19 cellular contexts compared by ENCODE assay signal in genomic region chr15:78200276-78200930, GRCh38. TPM values are rescaled to one million over a fixed set of nuclear protein-coding genes. Genes with fewer than 3 reads are reported as not detected.
A peak's percentile ranks its signal among the peaks of the same experiment; 100 is the strongest.
DNase-seq lines count a peak whose midpoint lies in the region; TF ChIP-seq lines count a peak whose summit lies in the region.
"Had no signal": no experiment of that assay in that cellular context is flagged by ENCODE, and none has a peak within 500 bp of the region (broad histone marks: within the 10 kb centered on the region; RNA-seq: fewer than 3 reads in every experiment).

No MANE protein-coding gene starts in this region.

- no peaks in the 10 kb centered on the region for H3K27me3 ChIP-seq in Peyer's patch
- H3K27me3 ChIP-seq: BE2C, SJSA1 had no signal

- H3K27ac ChIP-seq in Peyer's patch, result no peak overlapping the region
- H3K27ac ChIP-seq: A549, SJSA1 had no signal

- no peaks in the 10 kb centered on the region for H3K36me3 ChIP-seq in Peyer's patch
- H3K36me3 ChIP-seq: BE2C, SJSA1 had no signal

- no peak for TF ChIP-seq CTCF in Peyer's patch (IDR thresholded peaks at IDR 0.05)
- no peak for TF ChIP-seq CTCF in lower leg skin (IDR thresholded peaks at IDR 0.05)

- TF ChIP-seq POLR2A in Peyer's patch (IDR thresholded peaks at IDR 0.05), result no peak
- TF ChIP-seq POLR2A in lower leg skin (IDR thresholded peaks at IDR 0.05), result no peak

- H3K9me3 ChIP-seq in Peyer's patch, result no peaks in the 10 kb centered on the region
- H3K9me3 ChIP-seq: A549, BE2C, SJSA1 had no signal

- WGBS in lower leg skin, 2 donors, result 95 to 97% methylated on average over 10 of the region's 10 CpGs

- intact Hi-C loops in lower leg skin (cut with DNase I; ENCODE audit: low total_unique reads), result no loop called here

- no peak overlapping the region for H3K4me3 ChIP-seq in Peyer's patch
- H3K4me3 ChIP-seq in lower leg skin (ENCODE audit: low read depth, poor library complexity, severe bottlenecking), result no peak overlapping the region
- H3K4me3 ChIP-seq: A549, SJSA1 had no signal

- peaks cover 0 to 7% (median 0%) of the 10 kb centered on the region in 4 donors for H3K4me1 ChIP-seq in Peyer's patch
- H3K4me1 ChIP-seq: A549, SJSA1 had no signal

- peak; percentile 25 for DNase-seq in activated CD8-positive, alpha-beta memory T cell treated with anti-CD3 and anti-CD28 coated beads, Interleukin-2, amount 50 U/mL, for 48 hours
- DNase-seq in activated CD8-positive, alpha-beta memory T cell treated with anti-CD3 and anti-CD28 coated beads for 24 hours, result no peak
- DNase-seq in Peyer's patch (peak in 2 of 3 donors; percentile 5 to 32), lower leg skin (ENCODE audit: low spot score in 2 of 2) (peak; percentile 6 to 73), ureter (ENCODE audit: low spot score) (peak; percentile 38), hypothalamus (lab: John Stamatoyannopoulos, UW) (no peak)
- DNase-seq in stimulated activated naive CD4-positive, alpha-beta T cell (lab: John Stamatoyannopoulos, UW), result no peak
- DNase-seq: BE2C, DMS79, Karpas-422, MV-4-11, NCI-H1694, NCI-H2081, NCI-H2171 treated with DMSO at 0.1 percent for 48 hours, NCI-H524 treated with DMSO at 0.1 percent for 48 hours, NCI-H82 had no signal

RNA-seq across cellular contexts. Expression of gene ACSBG1, which starts 34.0 kb away (rescaled TPM):
- not detected for total RNA-seq in Peyer's patch
- total RNA-seq in lower leg skin, result 100 to 1,000 TPM in 1 of 4 donors, 10 to 100 TPM in 3; 75.9 to 131 (median 92.8) TPM
- 1.6 TPM for total RNA-seq in ureter
- total RNA-seq: M059J, SJSA1 had no signal

RNA-seq across cellular contexts. Expression of gene IDH3A, which starts 51.2 kb away (rescaled TPM):
- 100 to 1,000 TPM; 102 to 175 (median 118) TPM for total RNA-seq in Peyer's patch
- 10 to 100 TPM; 51.0 to 77.2 (median 60.8) TPM for total RNA-seq in lower leg skin
- 85.7 TPM for total RNA-seq in ureter

Comparison
In these comparisons a context has a peak if more than half of its experiments do, and no peak if none do; other contexts are left out.
1. DNase-seq: peak in activated CD8-positive, alpha-beta memory T cell treated with anti-CD3 and anti-CD28 coated beads, Interleukin-2, amount 50 U/mL, for 48 hours (single experiment), Peyer's patch (2 of 3), lower leg skin (2 of 2) and ureter (single experiment); none in activated CD8-positive, alpha-beta memory T cell treated with anti-CD3 and anti-CD28 coated beads for 24 hours (single experiment), stimulated activated naive CD4-positive, alpha-beta T cell (0 of 6) and hypothalamus (0 of 51).
2. RNA of gene ACSBG1, which starts 34.0 kb away (total RNA-seq): 75.9 to 131 TPM in lower leg skin; 1.6 TPM in ureter (single experiment) and not detected in Peyer's patch; every median in the first group is over 10 times any median in the second.